17 cellular contexts compared by ENCODE assay signal in genomic region chr16:29991571-29991904, GRCh38. TPM values are rescaled to one million over a fixed set of nuclear protein-coding genes. Genes with fewer than 3 reads are reported as not detected.
DNase-seq lines count a peak whose midpoint lies in the region; ATAC-seq and TF ChIP-seq lines count a peak whose summit lies in the region.
"Had no signal": no experiment of that assay in that cellular context is flagged by ENCODE, and none has a peak within 500 bp of the region (broad histone marks: within the 10 kb centered on the region; RNA-seq: fewer than 3 reads in every experiment).

No MANE protein-coding gene starts in this region.

- TF ChIP-seq CTCF in RWPE1 (conservative IDR thresholded peaks at IDR 0.05; ENCODE audit: low read depth) (no peak), nephron progenitor cell (IDR thresholded peaks at IDR 0.05) (no peak), upper lobe of right lung (IDR thresholded peaks at IDR 0.05) (no peak)

- POLR2A ChIA-PET in RWPE1 (lab: Yijun Ruan, JAX; ENCODE audit: low non-redundant PET), result no interaction called here

- H3K27ac ChIP-seq in RWPE1 (peak overlapping the region; percentile 97), upper lobe of right lung (peak overlapping the region; percentile 13)
- H3K27ac ChIP-seq: C4-2B had no signal

- H3K9me3 ChIP-seq in upper lobe of right lung (no peaks in the 10 kb centered on the region), T-helper 17 cell (ENCODE audit: control insufficient read depth, low read length, poor library complexity, severe bottlenecking) (no peaks in the 10 kb centered on the region)
- H3K9me3 ChIP-seq: HAP-1 had no signal

- intact Hi-C loops in upper lobe of right lung (cut with DNase I), result loop anchor here (10.0 kb wide), 1 partner anchor 67 kb away; the partner anchor contains the start of gene KCTD13

- H3K27me3 Mint-ChIP-seq in nephron progenitor cell (ENCODE audit: low read depth, poor library complexity) (peaks cover under 1% of the 10 kb centered on the region), T-helper 17 cell (no peaks in the 10 kb centered on the region)

- H3K27ac Mint-ChIP-seq in nephron progenitor cell, result peak overlapping the region; percentile 89
- no peak overlapping the region for H3K27ac Mint-ChIP-seq in T-helper 17 cell

- DNase-seq in RWPE1 (ENCODE audit: low spot score) (no peak), nephron progenitor cell (no peak), upper lobe of right lung (no peak), DMS153 treated with DMSO at 0.1 percent for 48 hours (lab: John Stamatoyannopoulos, UW; ENCODE audit: unreplicated experiment) (no peak), T-helper 17 cell (no peak)
- DNase-seq in stimulated activated CD4-positive, alpha-beta T cell treated with anti-CD3 and anti-CD28 coated beads, Interleukin-4, amount 100 ng/mL, for 4 hours, result no peak
- DNase-seq: AML-193, DND-41, NCI-H1105, NCI-H2081, NCI-H446 treated with DMSO at 0.1 percent for 48 hours, SHP77 had no signal

- H3K4me1 Mint-ChIP-seq in nephron progenitor cell (peaks cover 65% of the 10 kb centered on the region), T-helper 17 cell (peaks cover 24% of the 10 kb centered on the region)

- H3K27me3 ChIP-seq in upper lobe of right lung, result no peaks in the 10 kb centered on the region

- peaks cover 21% of the 10 kb centered on the region for H3K4me1 ChIP-seq in upper lobe of right lung

- TF ChIP-seq POLR2A in GM19193 (IDR thresholded peaks at IDR 0.05; ENCODE audit: extremely low read depth, insufficient read depth, insufficient read length), result peak; percentile 27

- H3K36me3 Mint-ChIP-seq in nephron progenitor cell (ENCODE audit: low read depth), result peaks cover 41% of the 10 kb centered on the region
- H3K36me3 Mint-ChIP-seq in T-helper 17 cell (ENCODE audit: low read depth), result peaks cover 2% of the 10 kb centered on the region

- CTCF ChIA-PET in RWPE1 (lab: Yijun Ruan, JAX), result no interaction called here

- peaks cover 62% of the 10 kb centered on the region for H3K36me3 ChIP-seq in upper lobe of right lung

- H3K4me3 Mint-ChIP-seq in nephron progenitor cell (no peak overlapping the region), T-helper 17 cell (no peak overlapping the region)

- H3K9me3 Mint-ChIP-seq in nephron progenitor cell, result no peaks in the 10 kb centered on the region

- ATAC-seq in upper lobe of right lung (no peak), T-helper 17 cell (no peak)

- no peak overlapping the region for H3K4me3 ChIP-seq in upper lobe of right lung
- H3K4me3 ChIP-seq: HAP-1, SK-N-MC had no signal

RNA-seq across cellular contexts. Expression of gene HIRIP3, which starts 3.9 kb away (rescaled TPM):
- total RNA-seq in upper lobe of right lung (20.3 TPM), T-helper 17 cell (10 to 100 TPM; 11.3 to 11.5 TPM)

RNA-seq across cellular contexts. Expression of gene INO80E, which starts 4.5 kb away (rescaled TPM):
- total RNA-seq in upper lobe of right lung (65.3 TPM), T-helper 17 cell (10 to 100 TPM; 72.4 to 76.7 TPM)

RNA-seq across cellular contexts. Expression of gene TAOK2, which starts 17.9 kb away (rescaled TPM):
- 75.4 TPM for total RNA-seq in upper lobe of right lung
- total RNA-seq in T-helper 17 cell, result 10 to 100 TPM; 21.0 to 22.9 TPM

RNA-seq across cellular contexts. Expression of gene DOC2A, which starts 19.3 kb away (rescaled TPM):
- total RNA-seq in upper lobe of right lung (2.6 TPM), T-helper 17 cell (under 1 TPM in 1 of 2 donors, not detected in 1; 0.16 TPM)
- total RNA-seq: G401 had no signal

RNA-seq across cellular contexts. Expression of gene TMEM219, which starts 29.7 kb away (rescaled TPM):
- total RNA-seq in upper lobe of right lung (133 TPM), T-helper 17 cell (10 to 100 TPM; 68.8 to 80.3 TPM)
